23 cellular contexts compared by ENCODE assay signal in genomic region chr17:79135011-79135410, GRCh38.
DNase-seq lines count a peak whose midpoint lies in the region; TF ChIP-seq lines count a peak whose summit lies in the region.
"Had no signal": no experiment of that assay in that cellular context is flagged by ENCODE, and none has a peak within 500 bp of the region (broad histone marks: within the 10 kb centered on the region; RNA-seq: fewer than 3 reads in every experiment).

No MANE protein-coding gene starts in this region.

- no peak overlapping the region for H3K4ac ChIP-seq in neuronal stem cell (ENCODE audit: low read length)

- no peak overlapping the region for H2BK120ac ChIP-seq in neuronal stem cell (ENCODE audit: low read depth, low read length)

- no peak overlapping the region for H4K8ac ChIP-seq in neuronal stem cell (ENCODE audit: low read depth, low read length)

- peak overlapping the region; percentile 66 for H3K18ac ChIP-seq in neuronal stem cell (ENCODE audit: low read length)

- no peak overlapping the region for H2BK15ac ChIP-seq in neuronal stem cell (ENCODE audit: low read length)

- H3K9ac ChIP-seq in BLaER1 treated with 17β-estradiol and CSF1 and Interleukin-3, amounts not matched to agents 10 nM and 100 nM, result peak overlapping the region in 3 of 11 experiments; percentile 21 to 29 (median 26); a peak in 3 of 22 replicates
- no peak overlapping the region for H3K9ac ChIP-seq in neuronal stem cell (ENCODE audit: low read depth, low read length, poor library complexity)

- no CpG with 5 or more reads among the region's 9 CpGs for WGBS in neuronal stem cell (ENCODE audit: extremely low coverage in 2 of 2, insufficient read length in 2 of 2, insufficient replicate concordance in 1 of 2), 2 donors

- H4K20me1 ChIP-seq in BLaER1 treated with 17β-estradiol and CSF1 and Interleukin-3, amounts not matched to agents 10 nM and 100 nM, result peaks cover 0 to 61% (median 15%) of the 10 kb centered on the region in 11 experiments; a peak in 10 of 22 replicates

- H3K79me1 ChIP-seq in neuronal stem cell (ENCODE audit: low read depth, low read length), result no peaks in the 10 kb centered on the region

- CTCF ChIA-PET in activated naive CD4-positive, alpha-beta T cell treated with anti-CD3 and anti-CD28 coated beads for 36 hours (lab: Charles Lee), result no interaction called here

- no peaks in the 10 kb centered on the region for H3K9me3 ChIP-seq in BLaER1 treated with 17β-estradiol and CSF1 and Interleukin-3, amounts not matched to agents 10 nM and 100 nM (replicated peaks in 1 of 11)
- H3K9me3 ChIP-seq in WERI-Rb-1 (ENCODE audit: severe bottlenecking) (no peaks in the 10 kb centered on the region), neuronal stem cell (replicated peaks in 1 of 2; ENCODE audit: control insufficient read depth in 2 of 2, insufficient read depth in 1 of 2, low read depth in 1 of 2, low read length in 2 of 2) (peaks cover 0 to 13% of the 10 kb centered on the region in 2 donors)
- H3K9me3 ChIP-seq: BE2C had no signal

- no peak overlapping the region for H3K4me3 Mint-ChIP-seq in activated naive CD4-positive, alpha-beta T cell treated with anti-CD3 and anti-CD28 coated beads for 36 hours
- H3K4me3 Mint-ChIP-seq: CD14-positive monocyte; CD4-positive, alpha-beta memory T cell; CD4-positive, CD25-positive, alpha-beta regulatory T cell; CD8-positive, alpha-beta memory T cell had no signal

- peak overlapping the region in 1 of 10 experiments; percentile 1; a peak in 2 of 20 replicates for H3K4me3 ChIP-seq in BLaER1 treated with 17β-estradiol and CSF1 and Interleukin-3, amounts not matched to agents 10 nM and 100 nM
- H3K4me3 ChIP-seq in WERI-Rb-1 (ENCODE audit: low read depth, low read length), result no peak overlapping the region
- H3K4me3 ChIP-seq in neuronal stem cell (ENCODE audit: low read length in 2 of 2), result no peak overlapping the region
- H3K4me3 ChIP-seq: GM12878 had no signal

- no peak overlapping the region for H2AFZ ChIP-seq in neuronal stem cell (ENCODE audit: low read length)

- H3K36me3 ChIP-seq in BLaER1 treated with 17β-estradiol and CSF1 and Interleukin-3, amounts not matched to agents 10 nM and 100 nM, result no peaks in the 10 kb centered on the region
- H3K36me3 ChIP-seq in WERI-Rb-1 (peaks cover 5% of the 10 kb centered on the region), neuronal stem cell (replicated peaks in 1 of 2; ENCODE audit: control insufficient read depth in 2 of 2, insufficient read depth in 2 of 2, low read length in 2 of 2) (peaks cover 0 to 8% of the 10 kb centered on the region in 2 donors)
- H3K36me3 ChIP-seq: BE2C had no signal

- no peak overlapping the region for H3K27ac ChIP-seq in BLaER1 treated with 17β-estradiol and CSF1 and Interleukin-3, amounts not matched to agents 10 nM and 100 nM
- H3K27ac ChIP-seq in WERI-Rb-1 (peak overlapping the region; percentile 54), neuronal stem cell (replicated peaks; ENCODE audit: low read length) (no peak overlapping the region)

- H3K4me1 Mint-ChIP-seq in activated naive CD4-positive, alpha-beta T cell treated with anti-CD3 and anti-CD28 coated beads for 36 hours (ENCODE audit: low read depth), result no peaks in the 10 kb centered on the region
- H3K4me1 Mint-ChIP-seq: CD14-positive monocyte; CD4-positive, CD25-positive, alpha-beta regulatory T cell; CD8-positive, alpha-beta memory T cell had no signal

- no peak overlapping the region for H3K27ac Mint-ChIP-seq in activated naive CD4-positive, alpha-beta T cell treated with anti-CD3 and anti-CD28 coated beads for 36 hours
- H3K27ac Mint-ChIP-seq: CD14-positive monocyte; CD4-positive, alpha-beta memory T cell; CD4-positive, CD25-positive, alpha-beta regulatory T cell had no signal

- H3K27me3 Mint-ChIP-seq in activated naive CD4-positive, alpha-beta T cell treated with anti-CD3 and anti-CD28 coated beads for 36 hours (ENCODE audit: low read depth), result peaks cover 7% of the 10 kb centered on the region
- H3K27me3 Mint-ChIP-seq: CD4-positive, CD25-positive, alpha-beta regulatory T cell had no signal

- TF ChIP-seq CTCF in WERI-Rb-1 (IDR thresholded peaks at IDR 0.05; ENCODE audit: low read depth, low read length), result no peak

- no peak overlapping the region for H2BK12ac ChIP-seq in neuronal stem cell (ENCODE audit: low read length)

- DNase-seq in WERI-Rb-1, result no peak
- no peak for DNase-seq in neuronal stem cell (ENCODE audit: low spot score)
- DNase-seq in H4 (ENCODE audit: low spot score), result no peak
- no peak for DNase-seq in activated naive CD4-positive, alpha-beta T cell treated with anti-CD3 and anti-CD28 coated beads for 36 hours
- DNase-seq in SIG-M5 treated with dmso at 0.1 percent for 504 hours (lab: John Stamatoyannopoulos, UW; ENCODE audit: unreplicated experiment), result no peak
- DNase-seq: 8988T; ACHN; BE2C; C1 segment of cervical spinal cord; CD4-positive, alpha-beta memory T cell; CD4-positive, CD25-positive, alpha-beta regulatory T cell; CD8-positive, alpha-beta memory T cell; COR-L47; DMS 273 treated with DMSO at 0.1 percent for 48 hours; DMS153; DMS53; DMS79; DND-41; EL; GDM1 had no signal

- H3K9me3 Mint-ChIP-seq in activated naive CD4-positive, alpha-beta T cell treated with anti-CD3 and anti-CD28 coated beads for 36 hours, result peaks cover 3% of the 10 kb centered on the region
- H3K9me3 Mint-ChIP-seq: CD8-positive, alpha-beta memory T cell had no signal

- peak overlapping the region in 9 of 11 experiments; percentile 71 to 99 (median 89); a peak in 18 of 22 replicates for H3K4me2 ChIP-seq in BLaER1 treated with 17β-estradiol and CSF1 and Interleukin-3, amounts not matched to agents 10 nM and 100 nM
- no peak overlapping the region for H3K4me2 ChIP-seq in neuronal stem cell (ENCODE audit: insufficient read depth, low read length, poor library complexity, severe bottlenecking)

- no peak overlapping the region for H2BK5ac ChIP-seq in neuronal stem cell (ENCODE audit: low read length)

- H4K91ac ChIP-seq in neuronal stem cell (ENCODE audit: low read depth, low read length, poor library complexity), result no peak overlapping the region

- no peak overlapping the region for H3K23ac ChIP-seq in neuronal stem cell (ENCODE audit: low read depth, low read length, poor library complexity)

- intact Hi-C loops in activated naive CD4-positive, alpha-beta T cell treated with anti-CD3 and anti-CD28 coated beads for 36 hours (cut with micrococcal nuclease), result no loop called here

- H3K36me3 Mint-ChIP-seq in activated naive CD4-positive, alpha-beta T cell treated with anti-CD3 and anti-CD28 coated beads for 36 hours (ENCODE audit: low read depth), result no peaks in the 10 kb centered on the region
- H3K36me3 Mint-ChIP-seq: CD14-positive monocyte; CD4-positive, alpha-beta memory T cell; CD4-positive, CD25-positive, alpha-beta regulatory T cell; CD8-positive, alpha-beta memory T cell had no signal

- peak overlapping the region; percentile 86 for H2AK5ac ChIP-seq in neuronal stem cell (ENCODE audit: low read depth, low read length)

- peaks cover 0 to 45% (median 19%) of the 10 kb centered on the region in 11 experiments; a peak in 16 of 22 replicates for H3K27me3 ChIP-seq in BLaER1 treated with 17β-estradiol and CSF1 and Interleukin-3, amounts not matched to agents 10 nM and 100 nM
- H3K27me3 ChIP-seq in WERI-Rb-1 (ENCODE audit: insufficient read depth, low read depth, severe bottlenecking) (no peaks in the 10 kb centered on the region), neuronal stem cell (ENCODE audit: control insufficient read depth in 3 of 3, insufficient read depth in 3 of 3, low read depth in 1 of 3, low read length in 3 of 3) (peaks cover 0 to 66% (median 4%) of the 10 kb centered on the region in 3 experiments)

- H3K14ac ChIP-seq in neuronal stem cell (ENCODE audit: low read length), result no peak overlapping the region

- H3K4me1 ChIP-seq in BLaER1 treated with 17β-estradiol and CSF1 and Interleukin-3, amounts not matched to agents 10 nM and 100 nM, result peaks cover 18 to 84% (median 81%) of the 10 kb centered on the region in 10 experiments
- H3K4me1 ChIP-seq in neuronal stem cell (ENCODE audit: control insufficient read depth in 2 of 2, insufficient read depth in 1 of 2, low read depth in 1 of 2, low read length in 2 of 2), result peaks cover 0 to 18% of the 10 kb centered on the region in 2 donors
- H3K4me1 ChIP-seq: BE2C had no signal
